1 cellular context compared by ENCODE assay signal in the genomic region with DNA sequence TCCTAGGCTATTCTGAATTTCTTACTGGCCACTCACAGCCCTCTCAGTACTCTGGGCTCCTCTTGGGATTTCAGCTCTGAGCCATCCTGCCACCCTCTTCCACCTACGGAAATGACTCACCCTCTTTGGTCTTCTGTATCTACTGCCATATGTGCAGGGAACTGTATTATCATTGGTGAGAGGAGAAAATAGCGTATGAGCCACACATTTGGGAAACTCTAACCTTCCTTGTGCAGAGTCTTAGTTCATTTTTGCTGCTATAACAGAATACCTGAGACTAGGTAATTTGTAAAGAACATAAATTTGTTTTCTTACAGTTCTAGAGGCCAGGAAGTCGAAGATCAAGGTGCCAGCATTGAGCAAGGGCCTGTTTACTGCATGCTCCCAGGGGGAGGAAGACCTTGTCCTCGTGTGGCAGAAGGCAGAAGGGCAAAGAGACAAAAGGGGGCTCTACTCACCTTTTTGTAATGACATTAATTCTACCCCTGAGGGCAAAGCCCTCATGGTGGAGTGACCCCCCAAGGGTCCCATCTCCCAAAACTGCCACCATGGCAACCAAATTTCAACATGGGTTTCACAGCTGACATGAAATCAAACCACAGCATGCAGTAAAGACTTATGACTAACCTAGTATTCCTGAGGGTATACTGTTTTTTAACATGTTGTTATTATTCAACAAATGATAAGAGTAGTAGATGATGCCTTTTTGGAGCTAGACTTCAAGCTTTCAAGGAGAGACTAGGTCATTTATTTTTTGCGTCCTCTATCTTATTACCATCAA.
A peak's percentile ranks its signal among the peaks of the same experiment; 100 is the strongest.
TF ChIP-seq lines count a peak whose summit lies in the region.

No MANE protein-coding gene starts in this region.

TF ChIP-seq in K562, 482 proteins besides CTCF, POLR2A, EP300 and RAD21 (continued from another document):
- TF ChIP-seq, protein P1, sequence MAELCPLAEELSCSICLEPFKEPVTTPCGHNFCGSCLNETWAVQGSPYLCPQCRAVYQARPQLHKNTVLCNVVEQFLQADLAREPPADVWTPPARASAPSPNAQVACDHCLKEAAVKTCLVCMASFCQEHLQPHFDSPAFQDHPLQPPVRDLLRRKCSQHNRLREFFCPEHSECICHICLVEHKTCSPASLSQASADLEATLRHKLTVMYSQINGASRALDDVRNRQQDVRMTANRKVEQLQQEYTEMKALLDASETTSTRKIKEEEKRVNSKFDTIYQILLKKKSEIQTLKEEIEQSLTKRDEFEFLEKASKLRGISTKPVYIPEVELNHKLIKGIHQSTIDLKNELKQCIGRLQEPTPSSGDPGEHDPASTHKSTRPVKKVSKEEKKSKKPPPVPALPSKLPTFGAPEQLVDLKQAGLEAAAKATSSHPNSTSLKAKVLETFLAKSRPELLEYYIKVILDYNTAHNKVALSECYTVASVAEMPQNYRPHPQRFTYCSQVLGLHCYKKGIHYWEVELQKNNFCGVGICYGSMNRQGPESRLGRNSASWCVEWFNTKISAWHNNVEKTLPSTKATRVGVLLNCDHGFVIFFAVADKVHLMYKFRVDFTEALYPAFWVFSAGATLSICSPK (IDR thresholded peaks at IDR 0.05; ENCODE audit: borderline replicate concordance) = no peak
- TF ChIP-seq, protein P2, sequence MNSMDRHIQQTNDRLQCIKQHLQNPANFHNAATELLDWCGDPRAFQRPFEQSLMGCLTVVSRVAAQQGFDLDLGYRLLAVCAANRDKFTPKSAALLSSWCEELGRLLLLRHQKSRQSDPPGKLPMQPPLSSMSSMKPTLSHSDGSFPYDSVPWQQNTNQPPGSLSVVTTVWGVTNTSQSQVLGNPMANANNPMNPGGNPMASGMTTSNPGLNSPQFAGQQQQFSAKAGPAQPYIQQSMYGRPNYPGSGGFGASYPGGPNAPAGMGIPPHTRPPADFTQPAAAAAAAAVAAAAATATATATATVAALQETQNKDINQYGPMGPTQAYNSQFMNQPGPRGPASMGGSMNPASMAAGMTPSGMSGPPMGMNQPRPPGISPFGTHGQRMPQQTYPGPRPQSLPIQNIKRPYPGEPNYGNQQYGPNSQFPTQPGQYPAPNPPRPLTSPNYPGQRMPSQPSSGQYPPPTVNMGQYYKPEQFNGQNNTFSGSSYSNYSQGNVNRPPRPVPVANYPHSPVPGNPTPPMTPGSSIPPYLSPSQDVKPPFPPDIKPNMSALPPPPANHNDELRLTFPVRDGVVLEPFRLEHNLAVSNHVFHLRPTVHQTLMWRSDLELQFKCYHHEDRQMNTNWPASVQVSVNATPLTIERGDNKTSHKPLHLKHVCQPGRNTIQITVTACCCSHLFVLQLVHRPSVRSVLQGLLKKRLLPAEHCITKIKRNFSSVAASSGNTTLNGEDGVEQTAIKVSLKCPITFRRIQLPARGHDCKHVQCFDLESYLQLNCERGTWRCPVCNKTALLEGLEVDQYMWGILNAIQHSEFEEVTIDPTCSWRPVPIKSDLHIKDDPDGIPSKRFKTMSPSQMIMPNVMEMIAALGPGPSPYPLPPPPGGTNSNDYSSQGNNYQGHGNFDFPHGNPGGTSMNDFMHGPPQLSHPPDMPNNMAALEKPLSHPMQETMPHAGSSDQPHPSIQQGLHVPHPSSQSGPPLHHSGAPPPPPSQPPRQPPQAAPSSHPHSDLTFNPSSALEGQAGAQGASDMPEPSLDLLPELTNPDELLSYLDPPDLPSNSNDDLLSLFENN (IDR thresholded peaks at IDR 0.05; ENCODE audit: low read depth in 2 of 2, low read length in 2 of 2) = 0 out of 4 replicates have a peak, but pooled peaks of 1 of the 2 experiments have one; percentile 19
- no peak; the same call in 1 of the 2 replicates for TF ChIP-seq MTA2 (IDR thresholded peaks at IDR 0.05; ENCODE audit: low read depth)
- TF ChIP-seq ZC3H11A (IDR thresholded peaks at IDR 0.05; ENCODE audit: low read depth, low read length) = no peak
- no peak for TF ChIP-seq STAT5A (IDR thresholded peaks at IDR 0.05; ENCODE audit: borderline replicate concordance, low read length)
- TF ChIP-seq ZNF121 (CRISPR knock-in tag; conservative IDR thresholded peaks at IDR 0.05) = no peak
